ENCODE assay signal across 31 cellular contexts in genomic region chr11:94717667-94718066, GRCh38.
"Had no signal": no experiment of that assay in that cellular context is flagged by ENCODE, and none has a peak within 500 bp of the region (broad histone marks: within the 10 kb centered on the region; RNA-seq: fewer than 3 reads in every experiment).

No MANE protein-coding gene starts in this region.

- H3K4me3 ChIP-seq: ascending aorta, breast epithelium, cardiac muscle cell, coronary artery, dorsolateral prefrontal cortex, esophagus squamous epithelium had no signal

- H3K27ac ChIP-seq: ascending aorta, breast epithelium, cardiac muscle cell, coronary artery, dorsolateral prefrontal cortex, epithelial cell of prostate, esophagus squamous epithelium, WERI-Rb-1 had no signal

- H3K36me3 ChIP-seq: ascending aorta, breast epithelium, cardiac muscle cell, esophagus squamous epithelium, WERI-Rb-1 had no signal

- H3K27me3 ChIP-seq: ascending aorta, breast epithelium, cardiac muscle cell, dorsolateral prefrontal cortex, esophagus squamous epithelium had no signal

- DNase-seq: activated B cell treated with CpG ODN at 0.5 μM for 24 hours; activated CD4-positive, alpha-beta memory T cell treated with anti-CD3 and anti-CD28 coated beads for 36 hours; activated CD4-positive, alpha-beta T cell treated with anti-CD3 and anti-CD28 coated beads for 36 hours; activated CD4-positive, alpha-beta T cell treated with anti-CD3 and anti-CD28 coated beads, Interleukin-2, amount 10 ng/mL, durations not matched to agents 24 days and 14 days; activated CD8-positive, alpha-beta memory T cell treated with anti-CD3 and anti-CD28 coated beads, Interleukin-2, amount 10 ng/mL, durations not matched to agents 7 days and 5 days; activated CD8-positive, alpha-beta memory T cell treated with anti-CD3 and anti-CD28 coated beads, Interleukin-2, amount 50 U/mL, for 4 hours; activated CD8-positive, alpha-beta T cell treated with anti-CD3 and anti-CD28 coated beads, Interleukin-2, amount 10 ng/mL, durations not matched to agents 7 days and 5 days; activated effector memory CD4-positive, alpha-beta T cell treated with anti-CD3 and anti-CD28 coated beads, Interleukin-2, amount 50 U/mL, for 16 hours; activated naive CD4-positive, alpha-beta T cell treated with anti-CD3 and anti-CD28 coated beads for 36 hours; activated naive CD8-positive, alpha-beta T cell treated with anti-CD3 and anti-CD28 coated beads, Interleukin-2, amount 10 ng/mL, durations not matched to agents 7 days and 5 days; activated T-cell treated with anti-CD3 and anti-CD28 coated beads, Interleukin-2, amount 50 U/mL, for 1 hour; activated T-cell treated with anti-CD3 and anti-CD28 coated beads, Interleukin-2, amount 50 U/mL, for 48 hours; central memory CD4-positive, alpha-beta T cell; cerebellar nuclear complex; dorsolateral prefrontal cortex; effector memory CD4-positive, alpha-beta T cell; endodermal cell; esophagus squamous epithelium; foreskin melanocyte; head of caudate nucleus; T-helper 1 cell; T-helper 17 cell; T1000; WERI-Rb-1 had no signal

- H3K4me1 ChIP-seq: ascending aorta, breast epithelium had no signal

- ATAC-seq: activated CD4-positive, alpha-beta T cell treated with anti-CD3 and anti-CD28 coated beads for 36 hours; activated CD4-positive, CD25-positive, alpha-beta regulatory T cell treated with anti-CD3 and anti-CD28 coated beads, Interleukin-2, amount 50 U/mL, for 24 hours; activated CD8-positive, alpha-beta memory T cell treated with anti-CD3 and anti-CD28 coated beads, Interleukin-2, amount 10 ng/mL, durations not matched to agents 7 days and 5 days; activated CD8-positive, alpha-beta T cell treated with anti-CD3 and anti-CD28 coated beads, Interleukin-2, amount 10 ng/mL, durations not matched to agents 7 days and 5 days; activated naive CD4-positive, alpha-beta T cell treated with anti-CD3 and anti-CD28 coated beads, Interleukin-2, amount 50 U/mL, for 72 hours; T-helper 17 cell had no signal

- H3K9me3 ChIP-seq: ascending aorta, breast epithelium, esophagus squamous epithelium had no signal
